ENCODE assay signal across 8 cellular contexts in the genomic region with DNA sequence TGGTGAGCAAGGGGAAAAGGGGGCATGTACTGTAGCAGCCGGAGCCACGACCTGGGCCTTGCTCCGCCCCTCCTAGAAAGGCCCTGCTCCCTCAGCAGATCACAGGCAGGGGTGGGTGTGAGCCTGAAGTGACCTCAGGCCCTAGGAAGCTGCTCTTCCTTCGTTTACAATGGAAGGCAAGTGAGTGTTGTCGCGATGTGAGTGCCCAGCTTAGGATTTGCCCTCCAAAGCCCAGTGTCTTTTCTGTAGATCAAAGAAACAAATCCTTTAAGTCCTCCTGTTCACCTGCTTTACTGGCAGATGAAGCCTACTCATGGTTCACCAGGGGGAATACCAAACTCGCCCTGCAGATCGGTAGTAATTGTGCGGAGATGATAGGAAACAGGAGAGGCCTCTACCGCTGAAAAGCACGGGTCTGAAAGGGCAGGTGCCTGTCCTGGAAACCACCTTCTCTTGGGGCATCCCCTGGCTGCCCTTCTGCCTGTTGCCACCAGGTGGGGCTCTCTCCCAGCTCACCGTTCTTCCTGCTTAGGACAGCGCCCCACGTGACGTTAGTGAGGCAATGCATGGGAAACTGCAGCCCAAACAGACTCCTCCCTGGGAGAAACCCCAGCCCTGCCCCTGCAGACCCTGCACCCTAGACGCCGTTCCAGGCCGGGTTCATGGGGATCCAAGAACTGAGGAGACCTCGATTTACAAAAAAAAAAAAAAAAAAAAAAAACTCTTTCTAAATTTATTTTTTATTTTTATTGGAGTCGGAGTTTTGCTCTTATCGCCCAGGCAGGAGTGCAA. TPM values are rescaled to one million over a fixed set of nuclear protein-coding genes. Genes with fewer than 3 reads are reported as not detected.
A peak's percentile ranks its signal among the peaks of the same experiment; 100 is the strongest.
DNase-seq lines count a peak whose midpoint lies in the region; ATAC-seq and TF ChIP-seq lines count a peak whose summit lies in the region.

No MANE protein-coding gene starts in this region.

- H3K36me3 Mint-ChIP-seq in CD4-positive, alpha-beta T cell (ENCODE audit: low read depth), result peaks cover 77% of the 10 kb centered on the region
- peaks cover 23% of the 10 kb centered on the region for H3K36me3 Mint-ChIP-seq in activated CD4-positive, alpha-beta T cell treated with anti-CD3 and anti-CD28 coated beads for 36 hours (ENCODE audit: low read depth)

- H3K4me1 Mint-ChIP-seq in CD4-positive, alpha-beta T cell (ENCODE audit: low read depth), result peaks cover 7% of the 10 kb centered on the region
- H3K4me1 Mint-ChIP-seq in activated CD4-positive, alpha-beta T cell treated with anti-CD3 and anti-CD28 coated beads for 36 hours, result peaks cover 18% of the 10 kb centered on the region

- peak; percentile 100 for TF ChIP-seq CTCF in CD4-positive, alpha-beta T cell (IDR thresholded peaks at IDR 0.05)

- intact Hi-C loops in CD4-positive, alpha-beta T cell (cut with DNase I, micrococcal nuclease), result loop anchor here (1.0 kb wide), 2 partner anchors 36 to 60 kb away; no protein-coding TSS in a partner anchor
- intact Hi-C loops in activated CD4-positive, alpha-beta T cell treated with anti-CD3 and anti-CD28 coated beads for 36 hours (cut with DNase I, micrococcal nuclease), result loop anchor here (1.0 to 5.0 kb wide), 8 partner anchors 45 to 170 kb away; partner anchors contain the start of genes RAB1B (in 1 of the 2), SF3B2 (in 1 of the 2) and YIF1A (in 1 of the 2)

- ATAC-seq in CD4-positive, alpha-beta T cell (ENCODE audit: poor library complexity), result peak; percentile 98
- ATAC-seq in GM19397 (IDR thresholded peaks at IDR 0.05; ENCODE audit: unreplicated experiment) (peak; percentile 73), HG03521 (IDR thresholded peaks at IDR 0.05; ENCODE audit: unreplicated experiment) (peak; percentile 74), left lobe of liver (peak; percentile 100)
- ATAC-seq in activated CD4-positive, alpha-beta T cell treated with anti-CD3 and anti-CD28 coated beads for 36 hours, result peak; percentile 94

- H3K27me3 Mint-ChIP-seq in CD4-positive, alpha-beta T cell, result no peaks in the 10 kb centered on the region
- no peaks in the 10 kb centered on the region for H3K27me3 Mint-ChIP-seq in activated CD4-positive, alpha-beta T cell treated with anti-CD3 and anti-CD28 coated beads for 36 hours

- CTCF ChIA-PET in CD4-positive, alpha-beta T cell (lab: Charles Lee), result interaction anchor here (0.6 to 5.2 kb wide), 21 partner anchors 15 to 522 kb away, joined by 3 to 54 read pairs (median 5); partner anchors contain the start of genes CNIH2 and YIF1A
- CTCF ChIA-PET in activated CD4-positive, alpha-beta T cell treated with anti-CD3 and anti-CD28 coated beads for 36 hours (lab: Charles Lee), result interaction anchor here (0.6 to 2.1 kb wide), 20 partner anchors 12 to 341 kb away, joined by 3 to 13 read pairs (median 4); partner anchors contain the start of genes RAB1B and YIF1A

- H3K4me3 Mint-ChIP-seq in CD4-positive, alpha-beta T cell, result no peak overlapping the region
- H3K4me3 Mint-ChIP-seq in activated CD4-positive, alpha-beta T cell treated with anti-CD3 and anti-CD28 coated beads for 36 hours, result peak overlapping the region; percentile 27

- H3K9me3 ChIP-seq in CD4-positive, alpha-beta T cell (ENCODE audit: control insufficient read depth, low read length), result no peaks in the 10 kb centered on the region

- POLR2A ChIA-PET in CD4-positive, alpha-beta T cell (lab: Charles Lee), result interaction anchor here (0.6 to 2.6 kb wide), 7 partner anchors 13 to 107 kb away, joined by 3 to 12 read pairs (median 4); partner anchors contain the start of genes RAB1B and YIF1A
- POLR2A ChIA-PET in activated CD4-positive, alpha-beta T cell treated with anti-CD3 and anti-CD28 coated beads for 36 hours (lab: Charles Lee), result interaction anchor here (0.6 to 0.8 kb wide), 2 partner anchors 45 to 110 kb away, joined by 3 read pairs; no protein-coding TSS in a partner anchor

- peak; percentile 85 to 92 (median 89) for DNase-seq in CD4-positive, alpha-beta T cell
- DNase-seq in NCI-H524 treated with DMSO at 0.1 percent for 48 hours (lab: John Stamatoyannopoulos, UW) (peak; percentile 41), cerebellum (ENCODE audit: low spot score) (peak; percentile 92), left lobe of liver (ENCODE audit: low spot score) (peak; percentile 92)
- DNase-seq in activated CD4-positive, alpha-beta T cell treated with anti-CD3 and anti-CD28 coated beads for 36 hours, result peak; percentile 97
- peak; percentile 85 to 91 for DNase-seq in stimulated activated CD4-positive, alpha-beta T cell treated with anti-CD3 and anti-CD28 coated beads, Interleukin-4, amount 100 ng/mL, for 4 hours

- H3K27ac Mint-ChIP-seq in CD4-positive, alpha-beta T cell, result peak overlapping the region; percentile 90
- H3K27ac Mint-ChIP-seq in activated CD4-positive, alpha-beta T cell treated with anti-CD3 and anti-CD28 coated beads for 36 hours, result peak overlapping the region; percentile 90

- H3K27me3 ChIP-seq in CD4-positive, alpha-beta T cell (ENCODE audit: control insufficient read depth, insufficient read depth, low read length), result no peaks in the 10 kb centered on the region

- no peaks in the 10 kb centered on the region for H3K9me3 Mint-ChIP-seq in CD4-positive, alpha-beta T cell
- no peaks in the 10 kb centered on the region for H3K9me3 Mint-ChIP-seq in activated CD4-positive, alpha-beta T cell treated with anti-CD3 and anti-CD28 coated beads for 36 hours (ENCODE audit: low read depth)

- peak overlapping the region; percentile 80 for H3K27ac ChIP-seq in CD4-positive, alpha-beta T cell (ENCODE audit: low read depth, low read length)

RNA-seq across cellular contexts. Expression of gene KLC2, which starts 34.9 kb away (rescaled TPM):
- 10 to 100 TPM; 28.6 to 30.0 TPM for total RNA-seq in CD4-positive, alpha-beta T cell
- 10 to 100 TPM; 28.2 to 29.4 TPM for total RNA-seq in activated CD4-positive, alpha-beta T cell treated with anti-CD3 and anti-CD28 coated beads for 36 hours
- total RNA-seq in cerebellum (25.0 TPM), left lobe of liver (5.6 TPM)

RNA-seq across cellular contexts. Expression of gene RAB1B, which starts 45.9 kb away (rescaled TPM):
- 10 to 100 TPM; 27.4 to 29.4 TPM for total RNA-seq in CD4-positive, alpha-beta T cell
- total RNA-seq in activated CD4-positive, alpha-beta T cell treated with anti-CD3 and anti-CD28 coated beads for 36 hours, result 100 to 1,000 TPM; 114 to 147 TPM
- total RNA-seq in cerebellum (25.9 TPM), left lobe of liver (58.0 TPM)

RNA-seq across cellular contexts. Expression of gene CNIH2, which starts 55.4 kb away (rescaled TPM):
- 1 to 10 TPM; 4.1 to 6.2 TPM for total RNA-seq in CD4-positive, alpha-beta T cell
- total RNA-seq in activated CD4-positive, alpha-beta T cell treated with anti-CD3 and anti-CD28 coated beads for 36 hours, result 1 to 10 TPM; 1.3 to 1.6 TPM
- total RNA-seq in cerebellum (36.8 TPM), left lobe of liver (0.13 TPM)

Comparison
In these comparisons a context has a peak if more than half of its experiments do, and no peak if none do; other contexts are left out.
1. Peak in every context shown above with its lines: DNase-seq, ATAC-seq and H3K27ac ChIP-seq.
2. DNase-seq: peak in every context shown above with its lines; median percentile 97 in activated CD4-positive, alpha-beta T cell treated with anti-CD3 and anti-CD28 coated beads for 36 hours; 92 in cerebellum; 92 in left lobe of liver; 89 in CD4-positive, alpha-beta T cell; 88 in stimulated activated CD4-positive, alpha-beta T cell treated with anti-CD3 and anti-CD28 coated beads, Interleukin-4, amount 100 ng/mL, for 4 hours; 41 in NCI-H524 treated with DMSO at 0.1 percent for 48 hours.